Comparison of ENCODE assay signal across 8 cellular contexts in genomic region chr1:153991806-153992205, GRCh38. TPM values are rescaled to one million over a fixed set of nuclear protein-coding genes. Genes with fewer than 3 reads are reported as not detected.
A peak's percentile ranks its signal among the peaks of the same experiment; 100 is the strongest.
DNase-seq lines count a peak whose midpoint lies in the region; ATAC-seq and TF ChIP-seq lines count a peak whose summit lies in the region.

No MANE protein-coding gene starts in this region.

- no peaks in the 10 kb centered on the region for H3K9me3 Mint-ChIP-seq in activated naive CD4-positive, alpha-beta T cell treated with anti-CD3 and anti-CD28 coated beads, Interleukin-2, amount 50 U/mL, for 24 hours

- H3K9me3 ChIP-seq in lower lobe of right lung (no peaks in the 10 kb centered on the region), upper lobe of right lung (no peaks in the 10 kb centered on the region)

- in situ Hi-C loops in astrocyte of the spinal cord (cut with HindIII; ENCODE audit: low sequenced_read_pairs) = no loop called here

- no peak for DNase-seq in activated naive CD4-positive, alpha-beta T cell (lab: John Stamatoyannopoulos, UW)
- DNase-seq in astrocyte of the spinal cord (ENCODE audit: low read depth, low spot score) (no peak), lower lobe of right lung (no peak), upper lobe of right lung (no peak), UCSD-AML1 (lab: John Stamatoyannopoulos, UW; ENCODE audit: unreplicated experiment) (no peak)
- no peak for DNase-seq in stimulated activated CD4-positive, alpha-beta T cell treated with anti-CD3 and anti-CD28 coated beads, Interleukin-1b, Interleukin-23, amount 100 ng/mL, for 48 hours

- H3K36me3 ChIP-seq in lower lobe of right lung (peaks cover 42% of the 10 kb centered on the region), upper lobe of right lung (peaks cover 39% of the 10 kb centered on the region)

- intact Hi-C loops in lower lobe of right lung (cut with DNase I) = no loop called here
- intact Hi-C loops in upper lobe of right lung (cut with DNase I) = no loop called here

- no peaks in the 10 kb centered on the region for H3K27me3 Mint-ChIP-seq in activated naive CD4-positive, alpha-beta T cell treated with anti-CD3 and anti-CD28 coated beads, Interleukin-2, amount 50 U/mL, for 24 hours

- no peaks in the 10 kb centered on the region for H3K27me3 ChIP-seq in lower lobe of right lung (ENCODE audit: low read depth)
- H3K27me3 ChIP-seq in upper lobe of right lung = no peaks in the 10 kb centered on the region

- TF ChIP-seq CTCF in astrocyte of the spinal cord (IDR thresholded peaks at IDR 0.05; ENCODE audit: low read depth, low read length) = no peak
- TF ChIP-seq CTCF in lower lobe of right lung (IDR thresholded peaks at IDR 0.05) = no peak
- TF ChIP-seq CTCF in upper lobe of right lung (IDR thresholded peaks at IDR 0.05) = no peak

- H3K4me1 ChIP-seq in lower lobe of right lung (peaks cover 36% of the 10 kb centered on the region), upper lobe of right lung (peaks cover 28% of the 10 kb centered on the region)

- peaks cover 29% of the 10 kb centered on the region for H3K36me3 Mint-ChIP-seq in activated naive CD4-positive, alpha-beta T cell treated with anti-CD3 and anti-CD28 coated beads, Interleukin-2, amount 50 U/mL, for 24 hours

- H3K27ac Mint-ChIP-seq in activated naive CD4-positive, alpha-beta T cell treated with anti-CD3 and anti-CD28 coated beads, Interleukin-2, amount 50 U/mL, for 24 hours = peak overlapping the region; percentile 98

- peak overlapping the region; percentile 99 for H3K4me3 Mint-ChIP-seq in activated naive CD4-positive, alpha-beta T cell treated with anti-CD3 and anti-CD28 coated beads, Interleukin-2, amount 50 U/mL, for 24 hours

- H3K4me1 Mint-ChIP-seq in activated naive CD4-positive, alpha-beta T cell treated with anti-CD3 and anti-CD28 coated beads, Interleukin-2, amount 50 U/mL, for 24 hours = peaks cover 32% of the 10 kb centered on the region

- H3K4me3 ChIP-seq in astrocyte of the spinal cord (ENCODE audit: low read depth, low read length) (peak overlapping the region; percentile 88), lower lobe of right lung (peak overlapping the region; percentile 64), upper lobe of right lung (peak overlapping the region; percentile 80)

- H3K27ac ChIP-seq in lower lobe of right lung (peak overlapping the region; percentile 95), upper lobe of right lung (peak overlapping the region; percentile 97)

- ATAC-seq in lower lobe of right lung (no peak), upper lobe of right lung (no peak), GM21717 (IDR thresholded peaks at IDR 0.05; ENCODE audit: unreplicated experiment) (no peak)

RNA-seq across cellular contexts. Expression of gene RPS27, which starts 1.2 kb away (rescaled TPM):
- total RNA-seq in lower lobe of right lung (1,826 TPM), upper lobe of right lung (1,693 TPM)

RNA-seq across cellular contexts. Expression of gene RAB13, which starts 5.7 kb away (rescaled TPM):
- total RNA-seq in lower lobe of right lung = 103 TPM
- 103 TPM for total RNA-seq in upper lobe of right lung

RNA-seq across cellular contexts. Expression of gene JTB, which starts 14.3 kb away (rescaled TPM):
- total RNA-seq in lower lobe of right lung (121 TPM), upper lobe of right lung (129 TPM)

RNA-seq across cellular contexts. Expression of gene CREB3L4, which starts 24.1 kb away (rescaled TPM):
- total RNA-seq in lower lobe of right lung = 12.2 TPM
- 10.5 TPM for total RNA-seq in upper lobe of right lung

RNA-seq across cellular contexts. Expression of gene SLC39A1, which starts 28.5 kb away (rescaled TPM):
- total RNA-seq in lower lobe of right lung = 98.4 TPM
- total RNA-seq in upper lobe of right lung = 120 TPM
